15 cellular contexts compared by ENCODE assay signal in genomic region chr10:14254368-14254767, GRCh38.
"Had no signal": no experiment of that assay in that cellular context is flagged by ENCODE, and none has a peak within 500 bp of the region (broad histone marks: within the 10 kb centered on the region; RNA-seq: fewer than 3 reads in every experiment).

No MANE protein-coding gene starts in this region.

- H3K4me2 ChIP-seq: smooth muscle cell had no signal

- H3K27me3 ChIP-seq: brain microvascular endothelial cell, thyroid gland, uterus had no signal

- H3K27ac Mint-ChIP-seq: activated CD8-positive, alpha-beta T cell treated with anti-CD3 and anti-CD28 coated beads for 36 hours; activated naive CD4-positive, alpha-beta T cell treated with anti-CD3 and anti-CD28 coated beads for 36 hours; endodermal cell; immature natural killer cell; naive thymus-derived CD4-positive, alpha-beta T cell had no signal

- H3K36me3 Mint-ChIP-seq: immature natural killer cell had no signal

- DNase-seq: activated CD4-positive, alpha-beta T cell treated with anti-CD3 and anti-CD28 coated beads for 4 hours; activated CD8-positive, alpha-beta T cell treated with anti-CD3 and anti-CD28 coated beads for 36 hours; activated naive CD4-positive, alpha-beta T cell treated with anti-CD3 and anti-CD28 coated beads for 36 hours; brain microvascular endothelial cell; cerebellar nuclear complex; endodermal cell; foreskin fibroblast; immature natural killer cell; left colon; naive thymus-derived CD4-positive, alpha-beta T cell; right cardiac atrium; thyroid gland; uterus had no signal

- H3K36me3 ChIP-seq: brain microvascular endothelial cell, thyroid gland, uterus had no signal

- H3K9me3 ChIP-seq: thyroid gland, uterus had no signal

- H3K4me3 ChIP-seq: lung, smooth muscle cell, thyroid gland, uterus had no signal

- H3K4me3 Mint-ChIP-seq: activated CD8-positive, alpha-beta T cell treated with anti-CD3 and anti-CD28 coated beads for 36 hours; activated naive CD4-positive, alpha-beta T cell treated with anti-CD3 and anti-CD28 coated beads for 36 hours; endodermal cell; immature natural killer cell; naive thymus-derived CD4-positive, alpha-beta T cell had no signal

- H3K4me1 Mint-ChIP-seq: endodermal cell; immature natural killer cell; naive thymus-derived CD4-positive, alpha-beta T cell had no signal

- H3K27ac ChIP-seq: brain microvascular endothelial cell, thyroid gland, uterus had no signal

- H3K4me1 ChIP-seq: thyroid gland, uterus had no signal
